ENCODE assay signal across 32 cellular contexts in genomic region chr11:111589114-111589513, GRCh38.
"Had no signal": no experiment of that assay in that cellular context is flagged by ENCODE, and none has a peak within 500 bp of the region (broad histone marks: within the 10 kb centered on the region; RNA-seq: fewer than 3 reads in every experiment).

No MANE protein-coding gene starts in this region.

- ATAC-seq: left colon; left lung; lower lobe of right lung; right cardiac atrium; stimulated activated effector memory CD8-positive, alpha-beta T cell treated with anti-CD3 and anti-CD28 coated beads, Interleukin-12 subunit alpha, Interleukin-12 subunit beta, amount 100 ng/mL, for 72 hours; upper lobe of right lung had no signal

- DNase-seq: hypothalamus; immature natural killer cell; kidney; left colon; left lung; lower lobe of right lung; mammary epithelial cell; mesendoderm; naive B cell; natural killer cell; nephron progenitor cell; occipital lobe; ovary; posterior cingulate gyrus; retina; right cardiac atrium; stimulated activated CD4-positive, alpha-beta T cell treated with anti-CD3 and anti-CD28 coated beads, Interleukin-12 subunit alpha, Interleukin-12 subunit beta, amount 100 ng/mL, for 4 hours; stimulated activated CD4-positive, alpha-beta T cell treated with anti-CD3 and anti-CD28 coated beads, Interleukin-15, amount 100 ng/mL, for 24 hours; stimulated activated CD4-positive, alpha-beta T cell treated with anti-CD3 and anti-CD28 coated beads, Interleukin-2, amount 100 ng/mL, for 24 hours; stimulated activated CD4-positive, alpha-beta T cell treated with anti-CD3 and anti-CD28 coated beads, Interleukin-4, amount 100 ng/mL, for 1 hour; stimulated activated naive CD4-positive, alpha-beta T cell; tibial artery; upper lobe of right lung; uterus had no signal

- H3K36me3 ChIP-seq: left lung, lower lobe of right lung, neutrophil, ovary, prostate gland, suprapubic skin, thoracic aorta, tibial artery, upper lobe of right lung, uterus had no signal

- H3K4me3 ChIP-seq: left lung, lower lobe of right lung, neural progenitor cell, ovary, prostate gland, skin epidermis, suprapubic skin, thoracic aorta, tibial artery, upper lobe of right lung, uterus had no signal

- FAIRE-seq: islet of Langerhans had no signal

- H2AFZ ChIP-seq: neural progenitor cell had no signal

- H3K9ac ChIP-seq: neural progenitor cell had no signal

- H3K4me1 ChIP-seq: left lung, lower lobe of right lung, neural progenitor cell, prostate gland, suprapubic skin, tibial artery, upper lobe of right lung, uterus had no signal

- H3K9me3 ChIP-seq: left lung, lower lobe of right lung, neutrophil, ovary, prostate gland, suprapubic skin, thoracic aorta, tibial artery, upper lobe of right lung, uterus had no signal

- H3K4me2 ChIP-seq: neural progenitor cell had no signal

- H3K27me3 ChIP-seq: left lung, neural progenitor cell, neutrophil, ovary, suprapubic skin, tibial artery, upper lobe of right lung, uterus had no signal

- H3K27ac ChIP-seq: left lung, lower lobe of right lung, neural progenitor cell, neutrophil, prostate gland, skin epidermis, suprapubic skin, thoracic aorta, tibial artery, upper lobe of right lung, uterus had no signal
